In the genomic region with DNA sequence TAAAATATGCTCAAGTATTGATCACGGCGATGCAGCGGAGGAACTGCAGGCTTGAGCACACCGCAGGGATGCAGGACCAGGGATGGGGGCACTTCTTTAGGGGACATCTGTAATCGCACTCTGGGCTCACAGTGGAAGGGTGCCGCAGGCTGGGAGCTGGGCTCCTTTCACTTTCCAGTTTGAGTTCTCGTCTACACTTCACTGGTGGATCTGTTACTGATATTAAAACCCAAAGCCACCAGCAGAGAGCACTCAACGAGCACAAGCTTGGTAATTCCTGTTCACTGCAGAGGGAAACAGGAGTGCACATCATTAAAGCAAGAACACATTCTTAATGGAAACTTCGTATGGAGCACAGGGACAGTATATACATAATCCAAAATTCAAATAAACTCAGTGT, we compare ENCODE assay signal across 8 cellular contexts.
DNase-seq lines count a peak whose midpoint lies in the region; ATAC-seq and TF ChIP-seq lines count a peak whose summit lies in the region.

No MANE protein-coding gene starts in this region.

- intact Hi-C loops in breast epithelium (cut with DNase I; ENCODE audit: low total_unique reads) (no loop called here), right lobe of liver (cut with DNase I) (loop anchor here (10.0 kb wide), 1 partner anchor 91 kb away; a partner anchor contains a TSS)

- H3K27ac ChIP-seq in breast epithelium (no peak overlapping the region), right lobe of liver (no peak overlapping the region)

- TF ChIP-seq POLR2A in breast epithelium (IDR thresholded peaks at IDR 0.05) (no peak), right lobe of liver (IDR thresholded peaks at IDR 0.05) (no peak)

- H3K4me1 ChIP-seq in BE2C, result 0 out of 2 replicates have a peak, but pooled peaks cover 1% of the 10 kb centered on the region
- H3K4me1 ChIP-seq in breast epithelium, result peaks cover 0 to 12% of the 10 kb centered on the region in 2 donors
- H3K4me1 ChIP-seq in right lobe of liver, result peaks cover 0 to 15% (median 6%) of the 10 kb centered on the region in 4 donors

- peak; percentile 59 for ATAC-seq in GM19023 (IDR thresholded peaks at IDR 0.05; ENCODE audit: unreplicated experiment)
- peak; percentile 89 to 96 (median 92) for ATAC-seq in right lobe of liver
- no peak for ATAC-seq in HG03342 (IDR thresholded peaks at IDR 0.05; ENCODE audit: unreplicated experiment)
- ATAC-seq in GM19452 (IDR thresholded peaks at IDR 0.05; ENCODE audit: unreplicated experiment), result no peak
- ATAC-seq in activated CD8-positive, alpha-beta memory T cell treated with anti-CD3 and anti-CD28 coated beads, Interleukin-2, amount 10 ng/mL, durations not matched to agents 7 days and 5 days, result no peak

- H3K4me3 ChIP-seq in BE2C (ENCODE audit: low read depth, low read length) (no peak overlapping the region), breast epithelium (peak overlapping the region in 2 of 3 donors; percentile 19 to 30), right lobe of liver (no peak overlapping the region)

- no peaks in the 10 kb centered on the region for H3K4me1 Mint-ChIP-seq in activated CD8-positive, alpha-beta memory T cell treated with anti-CD3 and anti-CD28 coated beads, Interleukin-2, amount 10 ng/mL, durations not matched to agents 7 days and 5 days

- H3K36me3 ChIP-seq in BE2C (no peaks in the 10 kb centered on the region), breast epithelium (no peaks in the 10 kb centered on the region), right lobe of liver (no peaks in the 10 kb centered on the region)

- no peak overlapping the region for H3K4me3 Mint-ChIP-seq in activated CD8-positive, alpha-beta memory T cell treated with anti-CD3 and anti-CD28 coated beads, Interleukin-2, amount 10 ng/mL, durations not matched to agents 7 days and 5 days

- DNase-seq in BE2C, result no peak
- peak; percentile 26 for DNase-seq in NCI-H1092 (lab: John Stamatoyannopoulos, UW)
- no peak for DNase-seq in breast epithelium (ENCODE audit: low spot score in 2 of 2)
- DNase-seq in right lobe of liver, result peak in 2 of 3 donors; percentile 34 to 65
- no peak for DNase-seq in activated CD8-positive, alpha-beta memory T cell treated with anti-CD3 and anti-CD28 coated beads, Interleukin-2, amount 10 ng/mL, durations not matched to agents 7 days and 5 days

- no peaks in the 10 kb centered on the region for H3K27me3 Mint-ChIP-seq in activated CD8-positive, alpha-beta memory T cell treated with anti-CD3 and anti-CD28 coated beads, Interleukin-2, amount 10 ng/mL, durations not matched to agents 7 days and 5 days

- CTCF ChIA-PET in activated CD8-positive, alpha-beta memory T cell treated with anti-CD3 and anti-CD28 coated beads, Interleukin-2, amount 10 ng/mL, durations not matched to agents 7 days and 5 days (lab: Charles Lee), result no interaction called here

- WGBS in right lobe of liver (ENCODE audit: insufficient coverage, low coverage, low lambda C conversion rate, missing lambda C conversion rate), result 18% methylated on average over 9 of the region's 9 CpGs

- TF ChIP-seq CTCF in BE2C (IDR thresholded peaks at IDR 0.05; ENCODE audit: low read depth, low read length) (peak; percentile 27; the same call in 1 of the 2 replicates), breast epithelium (IDR thresholded peaks at IDR 0.05) (peak in 2 of 3 donors; percentile 51 to 52), right lobe of liver (IDR thresholded peaks at IDR 0.05) (peak; percentile 54 to 74 (median 62))

- no peaks in the 10 kb centered on the region for H3K9me3 Mint-ChIP-seq in activated CD8-positive, alpha-beta memory T cell treated with anti-CD3 and anti-CD28 coated beads, Interleukin-2, amount 10 ng/mL, durations not matched to agents 7 days and 5 days (ENCODE audit: low read depth)

- no peaks in the 10 kb centered on the region for H3K27me3 ChIP-seq in BE2C
- no peaks in the 10 kb centered on the region for H3K27me3 ChIP-seq in breast epithelium
- no peaks in the 10 kb centered on the region for H3K27me3 ChIP-seq in right lobe of liver

- no peaks in the 10 kb centered on the region for H3K36me3 Mint-ChIP-seq in activated CD8-positive, alpha-beta memory T cell treated with anti-CD3 and anti-CD28 coated beads, Interleukin-2, amount 10 ng/mL, durations not matched to agents 7 days and 5 days

- no peak overlapping the region for H3K27ac Mint-ChIP-seq in activated CD8-positive, alpha-beta memory T cell treated with anti-CD3 and anti-CD28 coated beads, Interleukin-2, amount 10 ng/mL, durations not matched to agents 7 days and 5 days

- no peaks in the 10 kb centered on the region for H3K9me3 ChIP-seq in BE2C
- H3K9me3 ChIP-seq in breast epithelium, result no peaks in the 10 kb centered on the region
- H3K9me3 ChIP-seq in right lobe of liver, result no peaks in the 10 kb centered on the region

Comparison
In these comparisons a context has a peak if more than half of its experiments do, and no peak if none do; other contexts are left out.
1. DNase-seq: peak in NCI-H1092 (single experiment) and right lobe of liver (2 of 3); none in BE2C (single experiment), breast epithelium (0 of 2) and activated CD8-positive, alpha-beta memory T cell treated with anti-CD3 and anti-CD28 coated beads, Interleukin-2, amount 10 ng/mL, durations not matched to agents 7 days and 5 days (single experiment).
2. H3K4me3 ChIP-seq: peak in breast epithelium (2 of 3); none in BE2C (single experiment) and right lobe of liver (0 of 3).
3. ATAC-seq: peak in GM19023 (single experiment) and right lobe of liver (4 of 4); none in HG03342 (single experiment), GM19452 (single experiment) and activated CD8-positive, alpha-beta memory T cell treated with anti-CD3 and anti-CD28 coated beads, Interleukin-2, amount 10 ng/mL, durations not matched to agents 7 days and 5 days (single experiment).
4. Peak in every context shown above with its lines, with median percentiles within 50 percentile points of each other: CTCF ChIP-seq.